Comparison of ENCODE assay signal across 1 cellular context in the genomic region with DNA sequence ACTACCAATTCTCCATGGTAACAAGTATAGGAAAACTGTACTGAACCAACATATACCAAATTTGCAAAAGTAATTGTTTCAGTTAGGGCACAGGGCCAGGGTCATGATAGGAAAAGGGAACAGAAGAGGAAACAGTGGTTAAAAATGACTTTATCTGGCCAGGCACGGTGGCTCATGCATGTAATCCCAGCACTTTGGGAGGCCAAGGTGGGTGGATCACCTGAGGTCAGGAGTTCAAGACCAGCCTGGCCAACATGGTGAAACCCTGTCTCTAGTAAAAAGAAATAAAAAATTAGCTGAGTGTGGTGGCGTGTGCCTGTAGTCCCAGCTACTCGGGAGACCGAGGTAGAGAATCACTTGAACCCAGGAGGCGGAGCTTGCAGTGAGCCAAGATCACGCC.
TF ChIP-seq lines count a peak whose summit lies in the region.
"Not testable (repeated sequence)": the region's sequence is repeated elsewhere in the genome, so short reads cannot be mapped to it uniquely, and the experiment has no call there.

No MANE protein-coding gene starts in this region.

TF ChIP-seq in K562, 482 proteins besides CTCF, POLR2A, EP300 and RAD21:
- TF ChIP-seq TRIM24 (IDR thresholded peaks at IDR 0.05) (peak; percentile 29; a peak in 2 of 4 replicates), TCF3 (CRISPR knock-in tag; IDR thresholded peaks at IDR 0.05) (peak; percentile 66), POLR2H (tag; IDR thresholded peaks at IDR 0.05; ENCODE audit: low read depth) (peak; percentile 90), TAL1 (IDR thresholded peaks at IDR 0.05) (peak; percentile 53), TBP (optimal IDR thresholded peaks at IDR 0.05; ENCODE audit: low read depth, low read length) (peak; percentile 92), TEAD4 (IDR thresholded peaks at IDR 0.05; ENCODE audit: low read length) (peak; percentile 52; the same call in 1 of the 2 replicates), KLF16 (IDR thresholded peaks at IDR 0.05) (0 out of 2 replicates have a peak, but pooled peaks have one; percentile 10), NFE2 (IDR thresholded peaks at IDR 0.05; ENCODE audit: low read depth) (peak; percentile 25; the same call in 1 of the 2 replicates), SMARCE1 (IDR thresholded peaks at IDR 0.05) (peak; percentile 80), ADNP (tag; IDR thresholded peaks at IDR 0.05) (peak; percentile 58), CC2D1A (IDR thresholded peaks at IDR 0.05) (0 out of 2 replicates have a peak, but pooled peaks have one; percentile 51), ZEB2 (IDR thresholded peaks at IDR 0.05) (peak; percentile 80), GATAD2A (IDR thresholded peaks at IDR 0.05) (0 out of 2 replicates have a peak, but pooled peaks have one; percentile 23), NR2C1 (IDR thresholded peaks at IDR 0.05) (peak; percentile 41; the same call in 1 of the 2 replicates), CTBP1 (IDR thresholded peaks at IDR 0.05; ENCODE audit: borderline replicate concordance) (peak; percentile 55; the same call in 1 of the 2 replicates), ARNT (IDR thresholded peaks at IDR 0.05) (peak in 1 of 2 experiments; percentile 29; a peak in 1 of 4 replicates), CBFA2T3 (IDR thresholded peaks at IDR 0.05) (peak; percentile 79), RCOR1 (IDR thresholded peaks at IDR 0.05; ENCODE audit: borderline replicate concordance in 1 of 2, low read depth in 2 of 2, low read length in 2 of 2) (0 out of 4 replicates have a peak, but pooled peaks of 1 of the 2 experiments have one; percentile 18), JUND (tag; IDR thresholded peaks at IDR 0.05; ENCODE audit: borderline replicate concordance, low read depth, low read length) (0 out of 3 replicates have a peak, but pooled peaks have one; percentile 23), DPF2 (IDR thresholded peaks at IDR 0.05) (peak; percentile 74), MTA1 (IDR thresholded peaks at IDR 0.05; ENCODE audit: borderline replicate concordance) (peak; percentile 25; the same call in 1 of the 2 replicates), SOX6 (IDR thresholded peaks at IDR 0.05) (peak; percentile 78; the same call in 1 of the 2 replicates), POLR3A (IDR thresholded peaks at IDR 0.05; ENCODE audit: borderline replicate concordance, extremely low read depth, insufficient read depth, insufficient read length) (peak; percentile 58), SPI1 (IDR thresholded peaks at IDR 0.05; ENCODE audit: borderline replicate concordance, low read depth, low read length) (peak; percentile 44; the same call in 1 of the 2 replicates), NFIC (IDR thresholded peaks at IDR 0.05) (peak; percentile 74), SMARCA4 (IDR thresholded peaks at IDR 0.05) (peak; percentile 49; the same call in 1 of the 2 replicates), ARID1B (IDR thresholded peaks at IDR 0.05) (peak; percentile 73; the same call in 1 of the 2 replicates), NCOA1 (IDR thresholded peaks at IDR 0.05; ENCODE audit: low read depth) (peak; percentile 23; the same call in 1 of the 2 replicates), NR2C2 (tag; IDR thresholded peaks at IDR 0.05) (0 out of 2 replicates have a peak, but pooled peaks have one; percentile 41), EGR1 (conservative IDR thresholded peaks at IDR 0.05) (peak; percentile 52), CXXC5 (CRISPR knock-in tag; IDR thresholded peaks at IDR 0.05) (peak; percentile 43; the same call in 1 of the 2 replicates), BHLHE40 (IDR thresholded peaks at IDR 0.05; ENCODE audit: low read length) (peak; percentile 49; the same call in 1 of the 2 replicates)
- TF ChIP-seq, protein P1, sequence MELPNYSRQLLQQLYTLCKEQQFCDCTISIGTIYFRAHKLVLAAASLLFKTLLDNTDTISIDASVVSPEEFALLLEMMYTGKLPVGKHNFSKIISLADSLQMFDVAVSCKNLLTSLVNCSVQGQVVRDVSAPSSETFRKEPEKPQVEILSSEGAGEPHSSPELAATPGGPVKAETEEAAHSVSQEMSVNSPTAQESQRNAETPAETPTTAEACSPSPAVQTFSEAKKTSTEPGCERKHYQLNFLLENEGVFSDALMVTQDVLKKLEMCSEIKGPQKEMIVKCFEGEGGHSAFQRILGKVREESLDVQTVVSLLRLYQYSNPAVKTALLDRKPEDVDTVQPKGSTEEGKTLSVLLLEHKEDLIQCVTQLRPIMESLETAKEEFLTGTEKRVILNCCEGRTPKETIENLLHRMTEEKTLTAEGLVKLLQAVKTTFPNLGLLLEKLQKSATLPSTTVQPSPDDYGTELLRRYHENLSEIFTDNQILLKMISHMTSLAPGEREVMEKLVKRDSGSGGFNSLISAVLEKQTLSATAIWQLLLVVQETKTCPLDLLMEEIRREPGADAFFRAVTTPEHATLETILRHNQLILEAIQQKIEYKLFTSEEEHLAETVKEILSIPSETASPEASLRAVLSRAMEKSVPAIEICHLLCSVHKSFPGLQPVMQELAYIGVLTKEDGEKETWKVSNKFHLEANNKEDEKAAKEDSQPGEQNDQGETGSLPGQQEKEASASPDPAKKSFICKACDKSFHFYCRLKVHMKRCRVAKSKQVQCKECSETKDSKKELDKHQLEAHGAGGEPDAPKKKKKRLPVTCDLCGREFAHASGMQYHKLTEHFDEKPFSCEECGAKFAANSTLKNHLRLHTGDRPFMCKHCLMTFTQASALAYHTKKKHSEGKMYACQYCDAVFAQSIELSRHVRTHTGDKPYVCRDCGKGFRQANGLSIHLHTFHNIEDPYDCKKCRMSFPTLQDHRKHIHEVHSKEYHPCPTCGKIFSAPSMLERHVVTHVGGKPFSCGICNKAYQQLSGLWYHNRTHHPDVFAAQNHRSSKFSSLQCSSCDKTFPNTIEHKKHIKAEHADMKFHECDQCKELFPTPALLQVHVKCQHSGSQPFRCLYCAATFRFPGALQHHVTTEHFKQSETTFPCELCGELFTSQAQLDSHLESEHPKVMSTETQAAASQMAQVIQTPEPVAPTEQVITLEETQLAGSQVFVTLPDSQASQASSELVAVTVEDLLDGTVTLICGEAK (IDR thresholded peaks at IDR 0.05): peak; percentile 44; the same call in 1 of the 2 replicates
- TF ChIP-seq, protein P1 (CRISPR knock-in tag; IDR thresholded peaks at IDR 0.05): not testable (repeated sequence)
- not testable (repeated sequence) for TF ChIP-seq TEAD4 (CRISPR knock-in tag; IDR thresholded peaks at IDR 0.05; ENCODE audit: borderline replicate concordance); NR2C1 (tag; IDR thresholded peaks at IDR 0.05); JUND (IDR thresholded peaks at IDR 0.05; ENCODE audit: borderline replicate concordance, low read depth, low read length); NR2C2 (CRISPR knock-in tag; IDR thresholded peaks at IDR 0.05)
- TF ChIP-seq, protein P2, sequence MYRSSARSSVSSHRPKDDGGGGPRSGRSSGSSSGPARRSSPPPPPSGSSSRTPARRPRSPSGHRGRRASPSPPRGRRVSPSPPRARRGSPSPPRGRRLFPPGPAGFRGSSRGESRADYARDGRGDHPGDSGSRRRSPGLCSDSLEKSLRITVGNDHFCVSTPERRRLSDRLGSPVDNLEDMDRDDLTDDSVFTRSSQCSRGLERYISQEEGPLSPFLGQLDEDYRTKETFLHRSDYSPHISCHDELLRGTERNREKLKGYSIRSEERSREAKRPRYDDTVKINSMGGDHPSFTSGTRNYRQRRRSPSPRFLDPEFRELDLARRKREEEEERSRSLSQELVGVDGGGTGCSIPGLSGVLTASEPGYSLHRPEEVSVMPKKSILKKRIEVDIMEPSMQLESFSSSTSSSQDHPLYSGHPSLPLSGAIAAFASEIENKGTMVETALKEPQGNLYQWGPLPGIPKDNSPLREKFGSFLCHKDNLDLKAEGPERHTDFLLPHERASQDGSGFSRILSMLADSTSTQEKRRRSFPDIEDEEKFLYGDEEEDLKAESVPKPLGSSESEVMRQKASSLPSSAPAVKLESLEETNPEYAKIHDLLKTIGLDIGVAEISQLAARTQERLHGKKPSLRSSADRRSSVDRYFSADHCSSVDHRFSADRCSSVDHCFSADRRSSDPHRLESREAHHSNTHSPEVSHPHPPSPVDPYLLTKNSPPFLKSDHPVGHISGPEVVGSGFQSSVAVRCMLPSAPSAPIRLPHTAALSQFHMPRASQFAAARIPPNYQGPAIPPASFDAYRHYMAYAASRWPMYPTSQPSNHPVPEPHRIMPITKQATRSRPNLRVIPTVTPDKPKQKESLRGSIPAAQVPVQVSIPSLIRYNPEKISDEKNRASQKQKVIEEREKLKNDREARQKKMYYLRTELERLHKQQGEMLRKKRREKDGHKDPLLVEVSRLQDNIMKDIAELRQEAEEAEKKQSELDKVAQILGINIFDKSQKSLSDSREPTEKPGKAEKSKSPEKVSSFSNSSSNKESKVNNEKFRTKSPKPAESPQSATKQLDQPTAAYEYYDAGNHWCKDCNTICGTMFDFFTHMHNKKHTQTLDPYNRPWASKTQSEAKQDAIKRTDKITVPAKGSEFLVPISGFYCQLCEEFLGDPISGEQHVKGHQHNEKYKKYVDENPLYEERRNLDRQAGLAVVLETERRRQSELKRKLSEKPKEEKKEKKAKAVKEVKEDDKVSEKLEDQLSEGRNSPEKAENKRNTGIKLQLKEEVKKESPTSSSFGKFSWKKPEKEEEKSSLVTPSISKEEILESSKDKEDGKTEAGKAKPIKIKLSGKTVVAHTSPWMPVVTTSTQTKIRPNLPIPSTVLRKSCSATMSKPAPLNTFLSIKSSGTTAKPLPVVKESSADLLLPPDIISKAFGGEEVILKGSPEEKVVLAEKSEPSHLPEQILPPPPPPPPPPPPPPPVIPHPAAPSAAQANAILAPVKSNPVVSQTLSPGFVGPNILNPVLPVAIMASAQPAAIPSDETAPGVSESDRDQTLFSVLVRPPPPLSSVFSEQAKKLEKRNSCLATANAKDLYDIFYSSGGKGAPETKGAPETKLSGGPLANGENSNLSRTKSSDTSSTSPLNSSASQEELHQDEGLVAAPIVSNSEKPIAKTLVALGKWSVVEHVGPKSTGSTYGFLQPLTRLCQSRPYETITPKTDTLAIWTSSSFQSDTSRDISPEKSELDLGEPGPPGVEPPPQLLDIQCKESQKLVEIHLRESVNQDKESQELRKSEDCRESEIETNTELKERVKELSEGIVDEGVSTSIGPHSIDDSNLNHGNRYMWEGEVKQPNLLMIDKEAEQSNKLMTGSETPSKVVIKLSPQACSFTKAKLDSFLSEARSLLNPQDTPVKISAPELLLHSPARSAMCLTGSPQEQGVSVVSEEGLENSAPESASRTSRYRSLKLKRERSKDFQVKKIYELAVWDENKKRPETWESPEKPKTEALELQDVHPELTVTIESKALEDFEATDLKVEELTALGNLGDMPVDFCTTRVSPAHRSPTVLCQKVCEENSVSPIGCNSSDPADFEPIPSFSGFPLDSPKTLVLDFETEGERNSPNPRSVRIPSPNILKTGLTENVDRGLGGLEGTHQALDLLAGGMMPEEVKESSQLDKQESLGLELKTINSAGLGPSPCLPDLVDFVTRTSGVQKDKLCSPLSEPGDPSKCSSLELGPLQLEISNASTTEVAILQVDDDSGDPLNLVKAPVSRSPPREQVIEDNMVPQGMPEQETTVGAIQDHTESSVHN (IDR thresholded peaks at IDR 0.05; ENCODE audit: borderline replicate concordance in 1 of 2, low read depth in 1 of 2): 0 out of 4 replicates have a peak, but pooled peaks of 1 of the 2 experiments have one; percentile 21
- TF ChIP-seq, protein P3, sequence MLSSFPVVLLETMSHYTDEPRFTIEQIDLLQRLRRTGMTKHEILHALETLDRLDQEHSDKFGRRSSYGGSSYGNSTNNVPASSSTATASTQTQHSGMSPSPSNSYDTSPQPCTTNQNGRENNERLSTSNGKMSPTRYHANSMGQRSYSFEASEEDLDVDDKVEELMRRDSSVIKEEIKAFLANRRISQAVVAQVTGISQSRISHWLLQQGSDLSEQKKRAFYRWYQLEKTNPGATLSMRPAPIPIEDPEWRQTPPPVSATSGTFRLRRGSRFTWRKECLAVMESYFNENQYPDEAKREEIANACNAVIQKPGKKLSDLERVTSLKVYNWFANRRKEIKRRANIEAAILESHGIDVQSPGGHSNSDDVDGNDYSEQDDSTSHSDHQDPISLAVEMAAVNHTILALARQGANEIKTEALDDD (IDR thresholded peaks at IDR 0.05): 0 out of 2 replicates have a peak, but pooled peaks have one; percentile 18
TF ChIP-seq in K562: peak in this region for 35; not testable (repeated sequence) for 447.
